In the genomic region with DNA sequence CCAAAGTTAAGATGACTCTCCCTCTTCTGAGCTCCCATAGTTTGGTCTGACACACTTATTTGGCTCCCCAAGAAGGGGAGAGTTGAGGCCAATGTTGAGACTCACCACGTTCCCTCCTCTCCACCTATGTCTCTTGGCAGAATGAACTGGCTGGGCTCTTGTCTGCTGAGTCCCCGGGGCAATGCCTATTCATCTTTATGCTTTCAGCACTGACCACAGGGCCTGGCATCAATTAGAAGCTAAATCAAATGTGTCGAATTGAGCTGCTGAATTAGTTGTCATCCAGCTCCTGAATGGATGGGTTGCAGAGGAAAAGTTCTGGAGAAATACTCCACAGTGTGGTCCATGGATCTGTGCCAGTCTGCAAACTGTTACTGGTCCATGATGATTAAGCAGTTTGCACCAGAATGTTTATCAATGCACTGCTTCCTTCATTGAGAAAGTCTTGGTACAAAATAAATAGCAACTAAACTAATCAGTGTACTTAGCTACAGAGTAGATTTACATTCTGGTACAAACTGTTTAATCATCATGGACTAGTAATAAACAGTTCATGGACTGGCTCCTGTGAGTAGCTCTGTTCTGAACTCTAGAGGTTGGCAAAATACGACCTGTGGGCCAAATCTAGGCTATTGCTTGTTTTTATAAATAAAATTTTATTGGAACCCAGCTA, we compare ENCODE assay signal across 24 cellular contexts. TPM values are rescaled to one million over a fixed set of nuclear protein-coding genes. Genes with fewer than 3 reads are reported as not detected.
DNase-seq lines count a peak whose midpoint lies in the region; ATAC-seq and TF ChIP-seq lines count a peak whose summit lies in the region.
"Had no signal": no experiment of that assay in that cellular context is flagged by ENCODE, and none has a peak within 500 bp of the region (broad histone marks: within the 10 kb centered on the region; RNA-seq: fewer than 3 reads in every experiment).

No MANE protein-coding gene starts in this region.

- H3K27me3 Mint-ChIP-seq in MCF 10A (ENCODE audit: insufficient read depth, unreplicated experiment), result no peaks in the 10 kb centered on the region
- H3K27me3 Mint-ChIP-seq in activated T-cell treated with anti-CD3 and anti-CD28 coated beads, Interleukin-2, amount 50 U/mL, for 72 hours (ENCODE audit: low read depth), result no peaks in the 10 kb centered on the region
- H3K27me3 Mint-ChIP-seq: activated CD4-positive, alpha-beta T cell treated with anti-CD3 and anti-CD28 coated beads for 36 hours had no signal

- H3K27ac ChIP-seq in mammary epithelial cell (ENCODE audit: insufficient read depth, low read depth, low read length), result no peak overlapping the region
- H3K27ac ChIP-seq: prostate gland, SK-N-MC, transverse colon had no signal

- CTCF ChIA-PET in MCF 10A (lab: Yijun Ruan, JAX) (interaction anchor here (0.5 to 1.1 kb wide), 6 partner anchors 14 to 294 kb away, joined by 3 to 4 read pairs (median 4); no protein-coding TSS in a partner anchor), mammary epithelial cell (lab: Charles Lee; ENCODE audit: low non-redundant PET) (no interaction called here)

- no peaks in the 10 kb centered on the region for H3K4me1 ChIP-seq in mammary epithelial cell (ENCODE audit: insufficient read depth, low read length)
- H3K4me1 ChIP-seq: prostate gland, transverse colon had no signal

- H3K27ac Mint-ChIP-seq in MCF 10A (ENCODE audit: low read depth, unreplicated experiment), result no peak overlapping the region
- H3K27ac Mint-ChIP-seq in activated T-cell treated with anti-CD3 and anti-CD28 coated beads, Interleukin-2, amount 50 U/mL, for 72 hours, result no peak overlapping the region
- H3K27ac Mint-ChIP-seq: activated CD4-positive, alpha-beta T cell treated with anti-CD3 and anti-CD28 coated beads for 36 hours; dendritic cell treated with granulocyte-macrophage colony-stimulating factor and Interleukin-4, amounts not matched to agents 40 ng/mL and 50 ng/mL, for 4 days had no signal

- no peaks in the 10 kb centered on the region for H3K36me3 ChIP-seq in mammary epithelial cell (ENCODE audit: insufficient read depth, low read length)
- H3K36me3 ChIP-seq: prostate gland, transverse colon had no signal

- H3K4me3 ChIP-seq in mammary epithelial cell (replicated peaks in 1 of 3; ENCODE audit: insufficient read depth in 1 of 3, low read depth in 2 of 3, low read length in 3 of 3), result no peak overlapping the region
- H3K4me3 ChIP-seq: prostate gland, SK-N-MC, transverse colon had no signal

- H3K79me2 ChIP-seq in mammary epithelial cell (ENCODE audit: insufficient read depth, low read length), result no peaks in the 10 kb centered on the region

- no peaks in the 10 kb centered on the region for H3K36me3 Mint-ChIP-seq in MCF 10A (ENCODE audit: insufficient read depth, unreplicated experiment)
- no peaks in the 10 kb centered on the region for H3K36me3 Mint-ChIP-seq in activated T-cell treated with anti-CD3 and anti-CD28 coated beads, Interleukin-2, amount 50 U/mL, for 72 hours (ENCODE audit: insufficient read depth in 2 of 2)

- peaks cover 6% of the 10 kb centered on the region for H3K4me1 Mint-ChIP-seq in MCF 10A (ENCODE audit: insufficient read depth, unreplicated experiment)
- no peaks in the 10 kb centered on the region for H3K4me1 Mint-ChIP-seq in activated T-cell treated with anti-CD3 and anti-CD28 coated beads, Interleukin-2, amount 50 U/mL, for 72 hours (ENCODE audit: low read depth)
- H3K4me1 Mint-ChIP-seq: activated CD4-positive, alpha-beta T cell treated with anti-CD3 and anti-CD28 coated beads for 36 hours had no signal

- intact Hi-C loops in MCF 10A (cut with micrococcal nuclease), result no loop called here
- intact Hi-C loops in mammary epithelial cell (cut with micrococcal nuclease), result no loop called here

- TF ChIP-seq CTCF in MCF 10A (IDR thresholded peaks at IDR 0.05; ENCODE audit: unreplicated experiment), result no peak
- TF ChIP-seq CTCF in mammary epithelial cell (conservative IDR thresholded peaks at IDR 0.05 in 1 of 2, IDR thresholded peaks at IDR 0.05 in 1 of 2; ENCODE audit: extremely low read depth in 1 of 2, insufficient read depth in 1 of 2, low read depth in 1 of 2, low read length in 2 of 2), result no peak

- BruUV-seq in MCF 10A (replicated peaks; lab: Mats Ljungman, UMichigan) (no TSS peak), mammary epithelial cell (replicated peaks; lab: Mats Ljungman, UMichigan) (no TSS peak)

- peaks cover 4% of the 10 kb centered on the region for H3K27me3 ChIP-seq in mammary epithelial cell (ENCODE audit: insufficient read depth, low read length)
- H3K27me3 ChIP-seq: transverse colon had no signal

- no peaks in the 10 kb centered on the region for H3K9me3 ChIP-seq in mammary epithelial cell (replicated peaks; ENCODE audit: insufficient read depth, low read length)
- H3K9me3 ChIP-seq: prostate gland, transverse colon had no signal

- WGBS in mammary epithelial cell (ENCODE audit: low coverage, missing lambda C conversion rate), result 18% methylated on average over 4 of the region's 4 CpGs

- ATAC-seq in activated T-cell treated with anti-CD3 and anti-CD28 coated beads, Interleukin-2, amount 50 U/mL, for 72 hours (replicated peaks in 1 of 2), result no peak
- ATAC-seq in HG02571 (IDR thresholded peaks at IDR 0.05; ENCODE audit: unreplicated experiment), result no peak
- ATAC-seq in GM21576 (IDR thresholded peaks at IDR 0.05; ENCODE audit: unreplicated experiment), result no peak
- ATAC-seq: activated CD4-positive, alpha-beta T cell treated with anti-CD3 and anti-CD28 coated beads for 36 hours; HCT116 had no signal

- no peak overlapping the region for H3K9ac ChIP-seq in mammary epithelial cell (ENCODE audit: insufficient read depth, low read length)

- no peak overlapping the region for H3K4me2 ChIP-seq in mammary epithelial cell (ENCODE audit: insufficient read depth, low read depth, low read length)

- dilution Hi-C loops in mammary epithelial cell (cut with HindIII; ENCODE audit: low sequenced_read_pairs), result no loop called here

- no peak overlapping the region for H3K4me3 Mint-ChIP-seq in MCF 10A (ENCODE audit: unreplicated experiment)
- no peak overlapping the region for H3K4me3 Mint-ChIP-seq in activated T-cell treated with anti-CD3 and anti-CD28 coated beads, Interleukin-2, amount 50 U/mL, for 72 hours
- H3K4me3 Mint-ChIP-seq: activated CD4-positive, alpha-beta T cell treated with anti-CD3 and anti-CD28 coated beads for 36 hours; dendritic cell treated with granulocyte-macrophage colony-stimulating factor and Interleukin-4, amounts not matched to agents 40 ng/mL and 50 ng/mL, for 4 days had no signal

- H2AFZ ChIP-seq in mammary epithelial cell (ENCODE audit: low read depth, low read length), result no peak overlapping the region

- in situ Hi-C loops in mammary epithelial cell (cut with MboI; ENCODE audit: low sequenced_read_pairs in 2 of 2), result no loop called here

- peak; percentile 18 for DNase-seq in MCF 10A (ENCODE audit: unreplicated experiment)
- no peak for DNase-seq in mammary epithelial cell
- DNase-seq in amniotic epithelial cell (ENCODE audit: low read depth), result peak; percentile 57
- DNase-seq in fibroblast of peridontal ligament (ENCODE audit: extremely low read depth), result peak; percentile 53
- no peak for DNase-seq in activated T-cell treated with anti-CD3 and anti-CD28 coated beads, Interleukin-2, amount 50 U/mL, for 72 hours
- DNase-seq in SKM-1 treated with dmso at 0.1 percent for 144 hours (lab: John Stamatoyannopoulos, UW; ENCODE audit: unreplicated experiment), result no peak
- DNase-seq: activated CD4-positive, alpha-beta T cell treated with anti-CD3 and anti-CD28 coated beads for 36 hours; activated T-cell treated with anti-CD3 and anti-CD28 coated beads, Interleukin-2, amount 50 U/mL, for 1 hour; amniotic stem cell; NCI-H146; NCI-H524 treated with DMSO at 0.1 percent for 48 hours; stimulated activated CD8-positive, alpha-beta memory T cell treated with anti-CD3 and anti-CD28 coated beads, Interleukin-4, amount 100 ng/mL, for 48 hours; T-helper 2 cell; transverse colon had no signal

- no peaks in the 10 kb centered on the region for H4K20me1 ChIP-seq in mammary epithelial cell (ENCODE audit: insufficient read depth, low read length)

- no peaks in the 10 kb centered on the region for H3K9me3 Mint-ChIP-seq in MCF 10A (ENCODE audit: unreplicated experiment)
- H3K9me3 Mint-ChIP-seq in activated T-cell treated with anti-CD3 and anti-CD28 coated beads, Interleukin-2, amount 50 U/mL, for 72 hours, result no peaks in the 10 kb centered on the region
- H3K9me3 Mint-ChIP-seq: dendritic cell treated with granulocyte-macrophage colony-stimulating factor and Interleukin-4, amounts not matched to agents 40 ng/mL and 50 ng/mL, for 4 days had no signal

- POLR2A ChIA-PET in MCF 10A (lab: Yijun Ruan, JAX), result interaction anchor here (1.0 kb wide), 1 partner anchor 9 kb away, joined by 3 read pairs; no protein-coding TSS in a partner anchor

RNA-seq across cellular contexts. Expression of gene CNGB1, which starts 4.7 kb away (rescaled TPM):
- total RNA-seq in MCF 10A (2022) (0.17 TPM in 1 of 2 replicates, not detected in the other), mammary epithelial cell (under 1 TPM in 1 of 2 donors, not detected in 1; 0.17 TPM)
- 0.18 TPM for polyA plus RNA-seq in mammary epithelial cell
- 0.62 TPM for polyA minus RNA-seq in mammary epithelial cell
- not detected for total RNA-seq in activated T-cell treated with anti-CD3 and anti-CD28 coated beads, Interleukin-2, amount 50 U/mL, for 72 hours
- total RNA-seq: activated CD4-positive, alpha-beta T cell treated with anti-CD3 and anti-CD28 coated beads for 36 hours; cardiac septum; fibroblast of lung; lung microvascular endothelial cell had no signal
- polyA plus RNA-seq: BJ, fibroblast of lung had no signal

RNA-seq across cellular contexts. Expression of gene ZNF319, which starts 34.2 kb away (rescaled TPM):
- 12.6 and 16.3 TPM in 2 replicates for total RNA-seq in MCF 10A (2022)
- 10 to 100 TPM in 1 of 2 donors, 1 to 10 TPM in 1; 7.2 to 13.1 TPM for total RNA-seq in mammary epithelial cell
- 5.2 TPM for polyA plus RNA-seq in mammary epithelial cell
- 28.0 TPM for polyA minus RNA-seq in mammary epithelial cell
- total RNA-seq in activated T-cell treated with anti-CD3 and anti-CD28 coated beads, Interleukin-2, amount 50 U/mL, for 72 hours, result 10 to 100 TPM; 12.0 to 12.7 TPM

RNA-seq across cellular contexts. Expression of gene USB1, which starts 34.9 kb away (rescaled TPM):
- total RNA-seq in MCF 10A (2022), result 49.2 and 57.1 TPM in 2 replicates
- total RNA-seq in mammary epithelial cell, result 10 to 100 TPM; 36.2 to 61.1 TPM
- polyA plus RNA-seq in mammary epithelial cell, result 66.0 TPM
- polyA minus RNA-seq in mammary epithelial cell, result 105 TPM
- total RNA-seq in activated T-cell treated with anti-CD3 and anti-CD28 coated beads, Interleukin-2, amount 50 U/mL, for 72 hours, result 10 to 100 TPM; 38.9 to 45.0 TPM

RNA-seq across cellular contexts. Expression of gene MMP15, which starts 59.3 kb away (rescaled TPM):
- total RNA-seq in MCF 10A (2022) (1.3 and 1.7 TPM in 2 replicates), mammary epithelial cell (10 to 100 TPM in 1 of 2 donors, 1 to 10 TPM in 1; 7.4 to 17.3 TPM)
- 3.9 TPM for polyA plus RNA-seq in mammary epithelial cell
- 4.1 TPM for polyA minus RNA-seq in mammary epithelial cell
- under 1 TPM; 0.76 to 0.84 TPM for total RNA-seq in activated T-cell treated with anti-CD3 and anti-CD28 coated beads, Interleukin-2, amount 50 U/mL, for 72 hours

Comparison
In these comparisons a context has a peak if more than half of its experiments do, and no peak if none do; other contexts are left out.
1. DNase-seq: peak in MCF 10A (single experiment), amniotic epithelial cell (single experiment) and fibroblast of peridontal ligament (single experiment); none in mammary epithelial cell (single experiment), activated T-cell treated with anti-CD3 and anti-CD28 coated beads, Interleukin-2, amount 50 U/mL, for 72 hours (0 of 2) and SKM-1 treated with dmso at 0.1 percent for 144 hours (single experiment).